14 cellular contexts compared by ENCODE assay signal in genomic region chr12:76180401-76181277, GRCh38.
"Had no signal": no experiment of that assay in that cellular context is flagged by ENCODE, and none has a peak within 500 bp of the region (broad histone marks: within the 10 kb centered on the region; RNA-seq: fewer than 3 reads in every experiment).

No MANE protein-coding gene starts in this region.

- FAIRE-seq: kidney, TTC549 had no signal

- H3K4me3 Mint-ChIP-seq: activated CD4-positive, alpha-beta T cell treated with anti-CD3 and anti-CD28 coated beads for 36 hours; activated naive CD8-positive, alpha-beta T cell; nephron progenitor cell had no signal

- H3K27ac ChIP-seq: left lung had no signal

- H3K27me3 ChIP-seq: left lung had no signal

- H3K36me3 Mint-ChIP-seq: activated naive CD8-positive, alpha-beta T cell had no signal

- H3K27ac Mint-ChIP-seq: activated CD4-positive, alpha-beta T cell treated with anti-CD3 and anti-CD28 coated beads for 36 hours; activated naive CD8-positive, alpha-beta T cell; nephron progenitor cell had no signal

- H3K4me3 ChIP-seq: left lung had no signal

- H3K36me3 ChIP-seq: left lung had no signal

- DNase-seq: activated CD4-positive, alpha-beta T cell treated with anti-CD3 and anti-CD28 coated beads for 36 hours; activated CD4-positive, alpha-beta T cell treated with anti-CD3 and anti-CD28 coated beads, Interleukin-2, amount 50 U/mL, for 48 hours; activated gamma-delta T cell; effector memory CD4-positive, alpha-beta T cell; foreskin fibroblast; hypothalamus; kidney; left lung; nephron progenitor cell; occipital lobe; stimulated activated CD4-positive, alpha-beta T cell treated with anti-CD3 and anti-CD28 coated beads, Interleukin-15, amount 100 ng/mL, for 24 hours; stimulated activated CD4-positive, alpha-beta T cell treated with anti-CD3 and anti-CD28 coated beads, Interleukin-2, amount 100 ng/mL, for 48 hours had no signal

- H3K4me1 Mint-ChIP-seq: nephron progenitor cell had no signal

- H3K9me3 ChIP-seq: left lung had no signal

- ATAC-seq: activated CD4-positive, alpha-beta T cell treated with anti-CD3 and anti-CD28 coated beads for 36 hours; left lung had no signal

- H3K9me3 Mint-ChIP-seq: nephron progenitor cell had no signal
